ENCODE assay signal across 10 cellular contexts in the genomic region with DNA sequence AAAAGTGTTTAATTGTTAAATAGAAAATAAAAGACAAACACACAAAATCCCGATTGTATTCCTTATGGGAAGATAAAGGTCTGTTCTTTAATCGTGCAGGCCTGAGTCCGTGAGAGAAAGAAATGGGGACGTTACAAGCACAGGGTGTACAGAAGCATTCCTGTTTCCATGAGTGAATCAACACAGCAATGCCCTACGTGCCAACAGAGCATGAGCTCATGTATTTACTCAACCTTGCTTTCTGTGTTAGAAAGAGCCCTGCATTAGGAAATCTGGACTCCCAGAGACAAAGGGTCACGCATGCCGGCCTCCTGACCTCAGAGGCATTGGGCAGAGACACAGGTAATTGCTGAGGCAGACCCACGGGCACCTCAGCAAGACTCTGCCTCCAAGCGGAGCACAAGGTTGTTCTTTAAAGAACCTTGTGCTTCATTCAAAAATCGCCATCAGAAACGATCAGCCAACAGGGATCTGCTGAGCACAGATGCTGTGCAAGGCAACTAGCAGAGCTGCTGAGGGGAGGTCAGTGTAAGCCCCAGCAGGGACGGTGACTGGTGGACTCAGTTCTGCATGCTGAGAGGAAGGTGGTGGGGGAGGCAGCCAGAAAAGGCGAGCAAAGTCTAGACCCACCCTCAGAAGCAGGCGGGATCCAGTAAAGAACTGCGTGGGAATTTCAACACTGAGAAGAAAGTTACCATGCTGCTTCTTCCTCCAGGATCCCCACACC.
DNase-seq lines count a peak whose midpoint lies in the region; ATAC-seq and TF ChIP-seq lines count a peak whose summit lies in the region.
"Had no signal": no experiment of that assay in that cellular context is flagged by ENCODE, and none has a peak within 500 bp of the region (broad histone marks: within the 10 kb centered on the region; RNA-seq: fewer than 3 reads in every experiment).

No MANE protein-coding gene starts in this region.

- TF ChIP-seq CTCF in OCI-LY1 (IDR thresholded peaks at IDR 0.05; ENCODE audit: low read length) (no peak), fibroblast of mammary gland (conservative IDR thresholded peaks at IDR 0.05; ENCODE audit: control insufficient read depth, insufficient read depth, low read depth, low read length) (no peak), osteoblast (IDR thresholded peaks at IDR 0.05; ENCODE audit: extremely low read depth, low read depth, low read length) (no peak)

- H3K4me2 ChIP-seq in OCI-LY1 (ENCODE audit: low read length): peak overlapping the region; percentile 34
- no peak overlapping the region for H3K4me2 ChIP-seq in osteoblast (ENCODE audit: insufficient read depth, low read length)
- H3K4me2 ChIP-seq: KMS-11 had no signal

- H3K9me3 ChIP-seq in OCI-LY1 (ENCODE audit: low read length): no peaks in the 10 kb centered on the region
- no peaks in the 10 kb centered on the region for H3K9me3 ChIP-seq in osteoblast (ENCODE audit: low read depth, low read length)

- H3K9me2 ChIP-seq in OCI-LY1 (ENCODE audit: low read depth, low read length): no peaks in the 10 kb centered on the region

- no peaks in the 10 kb centered on the region for H3F3A ChIP-seq in OCI-LY1 (ENCODE audit: insufficient read depth, low read length)

- no peaks in the 10 kb centered on the region; the same call in 1 of the 2 replicates for H3K27me3 ChIP-seq in OCI-LY1 (ENCODE audit: insufficient read depth, low read length)
- no peaks in the 10 kb centered on the region for H3K27me3 ChIP-seq in osteoblast (ENCODE audit: insufficient read depth, low read length)
- no peaks in the 10 kb centered on the region for H3K27me3 ChIP-seq in H7 (ENCODE audit: control insufficient read depth, insufficient read depth, low read length)

- no peaks in the 10 kb centered on the region for H3K79me2 ChIP-seq in OCI-LY1 (ENCODE audit: insufficient read depth, low read length)
- no peaks in the 10 kb centered on the region for H3K79me2 ChIP-seq in osteoblast (ENCODE audit: insufficient read depth, low read length)

- H4K20me1 ChIP-seq in OCI-LY1 (ENCODE audit: insufficient read depth, low read length): no peaks in the 10 kb centered on the region
- no peaks in the 10 kb centered on the region for H4K20me1 ChIP-seq in osteoblast (ENCODE audit: insufficient read depth, low read length)

- H3K27ac ChIP-seq in OCI-LY1 (ENCODE audit: low read depth, low read length, poor library complexity, severe bottlenecking): peak overlapping the region; percentile 88
- peak overlapping the region; percentile 37 for H3K27ac ChIP-seq in osteoblast (ENCODE audit: low read depth, low read length)
- H3K27ac ChIP-seq: KMS-11 had no signal

- DNase-seq in DMS153 (lab: John Stamatoyannopoulos, UW) (peak; percentile 89), fibroblast of mammary gland (ENCODE audit: low read depth) (peak; percentile 39), osteoblast (ENCODE audit: insufficient read length, low spot score, missing footprints) (peak; percentile 86), H7 (no peak), DMS 273 (lab: John Stamatoyannopoulos, UW; ENCODE audit: unreplicated experiment) (no peak), CD1c-positive myeloid dendritic cell (ENCODE audit: extremely low spot score) (no peak)
- DNase-seq: GOT3 had no signal

- H3K4me3 ChIP-seq in OCI-LY1 (ENCODE audit: low read depth, low read length, poor library complexity, severe bottlenecking) (peak overlapping the region; percentile 54), fibroblast of mammary gland (ENCODE audit: control insufficient read depth, low read depth, low read length) (no peak overlapping the region), osteoblast (ENCODE audit: insufficient read depth, low read length) (no peak overlapping the region), H7 (ENCODE audit: insufficient read depth, low read depth, low read length) (no peak overlapping the region)

- H2AFZ ChIP-seq in OCI-LY1 (ENCODE audit: low read length) (no peak overlapping the region), osteoblast (ENCODE audit: low read length) (no peak overlapping the region)

- ATAC-seq in HG03520 (IDR thresholded peaks at IDR 0.05; ENCODE audit: unreplicated experiment): no peak

- H3K4me1 ChIP-seq in OCI-LY1 (ENCODE audit: insufficient read depth, low read length, severe bottlenecking) (peaks cover 62% of the 10 kb centered on the region), osteoblast (ENCODE audit: insufficient read depth, low read length) (peaks cover 6% of the 10 kb centered on the region)

- peak overlapping the region; percentile 39 for H3K9ac ChIP-seq in OCI-LY1 (ENCODE audit: low read length)
- H3K9ac ChIP-seq: KMS-11 had no signal

- H3K36me3 ChIP-seq in OCI-LY1 (ENCODE audit: insufficient read depth, low read length): no peaks in the 10 kb centered on the region
- peaks cover 6% of the 10 kb centered on the region for H3K36me3 ChIP-seq in osteoblast (ENCODE audit: insufficient read depth, low read length)
- peaks cover 14% of the 10 kb centered on the region for H3K36me3 ChIP-seq in H7 (replicated peaks; ENCODE audit: control insufficient read depth, insufficient read depth, low read length)

Comparison
In these comparisons a context has a peak if more than half of its experiments do, and no peak if none do; other contexts are left out.
1. DNase-seq: peak in DMS153 (single experiment), fibroblast of mammary gland (single experiment) and osteoblast (single experiment); none in H7 (single experiment), DMS 273 (single experiment) and CD1c-positive myeloid dendritic cell (single experiment).